Comparison of ENCODE assay signal across 1 cellular context in genomic region chr12:80556566-80556965, GRCh38.
TF ChIP-seq lines count a peak whose summit lies in the region.

No MANE protein-coding gene starts in this region.

TF ChIP-seq in GM23338, 12 proteins besides CTCF, POLR2A, EP300 and RAD21 (continued from another document):
- TF ChIP-seq ZNF462 (CRISPR knock-in tag; IDR thresholded peaks at IDR 0.05) (no peak), REST (IDR thresholded peaks at IDR 0.05; ENCODE audit: unreplicated experiment) (no peak), EZH2phosphoT487 (IDR thresholded peaks at IDR 0.05; ENCODE audit: unreplicated experiment) (no peak)
